9 cellular contexts compared by ENCODE assay signal in genomic region chr4:163331629-163332360, GRCh38. TPM values are rescaled to one million over a fixed set of nuclear protein-coding genes. Genes with fewer than 3 reads are reported as not detected.
DNase-seq lines count a peak whose midpoint lies in the region; ATAC-seq and TF ChIP-seq lines count a peak whose summit lies in the region.
"Had no signal": no experiment of that assay in that cellular context is flagged by ENCODE, and none has a peak within 500 bp of the region (broad histone marks: within the 10 kb centered on the region; RNA-seq: fewer than 3 reads in every experiment).

No MANE protein-coding gene starts in this region.

- TF ChIP-seq EP300 in transverse colon (IDR thresholded peaks at IDR 0.05; ENCODE audit: low read depth): no peak

- peaks cover 0 to 3% (median 0%) of the 10 kb centered on the region in 7 donors for H3K9me3 Mint-ChIP-seq in CD4-positive, CD25-positive, alpha-beta regulatory T cell

- no peak for TF ChIP-seq CTCF in coronary artery (IDR thresholded peaks at IDR 0.05)
- TF ChIP-seq CTCF in lung (IDR thresholded peaks at IDR 0.05; ENCODE audit: control extremely low read depth, extremely low read depth): no peak
- no peak for TF ChIP-seq CTCF in transverse colon (IDR thresholded peaks at IDR 0.05)

- peak overlapping the region in 3 of 4 donors; percentile 10 to 59 (median 20) for H3K4me3 Mint-ChIP-seq in CD4-positive, CD25-positive, alpha-beta regulatory T cell

- 1 to 2% methylated on average over 58 of the region's 58 CpGs for WGBS in lung, 2 donors
- WGBS in transverse colon (ENCODE audit: low coverage in 1 of 2), 2 donors: 2 to 4% methylated on average over 14 to 57 of the region's 58 CpGs

- no peak for TF ChIP-seq POLR2A in transverse colon (IDR thresholded peaks at IDR 0.05)

- intact Hi-C loops in transverse colon (cut with DNase I; ENCODE audit: low total_unique reads): loop anchor here (5.0 kb wide), 1 partner anchor 834 kb away; no protein-coding TSS in a partner anchor

- H3K36me3 ChIP-seq in CD4-positive, CD25-positive, alpha-beta regulatory T cell (ENCODE audit: control insufficient read depth, insufficient read depth, low read length): no peaks in the 10 kb centered on the region
- H3K36me3 ChIP-seq in lung (ENCODE audit: control insufficient read depth in 2 of 2, insufficient read depth in 2 of 2, low read length in 2 of 2) (no peaks in the 10 kb centered on the region), transverse colon (no peaks in the 10 kb centered on the region)

- in situ Hi-C loops in transverse colon (cut with MboI; ENCODE audit: low pct_ligation_motif_present in 1 of 4, low pct_unique_long_range_greater_than_20kb in 1 of 4, low sequenced_read_pairs in 3 of 4): loop anchor here in 3 of 4 donors (10.0 to 25.0 kb wide), 3 partner anchors 217 to 819 kb away; no protein-coding TSS in a partner anchor

- H3K36me3 Mint-ChIP-seq in CD4-positive, CD25-positive, alpha-beta regulatory T cell: no peaks in the 10 kb centered on the region

- peaks cover 28% of the 10 kb centered on the region for H3K27me3 ChIP-seq in CD4-positive, CD25-positive, alpha-beta regulatory T cell (ENCODE audit: control insufficient read depth, insufficient read depth, low read length)
- no peaks in the 10 kb centered on the region for H3K27me3 ChIP-seq in lung (ENCODE audit: control insufficient read depth, insufficient read depth)
- peaks cover 46% of the 10 kb centered on the region for H3K27me3 ChIP-seq in transverse colon

- peaks cover 55% of the 10 kb centered on the region for H3K27me3 Mint-ChIP-seq in CD4-positive, CD25-positive, alpha-beta regulatory T cell

- no peak for ATAC-seq in CD4-positive, CD25-positive, alpha-beta regulatory T cell (ENCODE audit: low read depth in 2 of 2)
- ATAC-seq in lung (ENCODE audit: insufficient read depth, low FRiP score) (peak; percentile 69), HG03439 (IDR thresholded peaks at IDR 0.05; ENCODE audit: unreplicated experiment) (no peak)

- H3K4me3 ChIP-seq in CD4-positive, CD25-positive, alpha-beta regulatory T cell (ENCODE audit: low read depth, low read length): no peak overlapping the region
- peak overlapping the region; percentile 80 for H3K4me3 ChIP-seq in coronary artery
- H3K4me3 ChIP-seq in lung: peak overlapping the region; percentile 59
- H3K4me3 ChIP-seq in transverse colon: peak overlapping the region; percentile 22 to 57 (median 44)

- no peaks in the 10 kb centered on the region for H3K9me3 ChIP-seq in CD4-positive, CD25-positive, alpha-beta regulatory T cell (ENCODE audit: control insufficient read depth in 2 of 2, low read length in 2 of 2)
- peaks cover 0 to 2% of the 10 kb centered on the region in 2 donors for H3K9me3 ChIP-seq in lung (ENCODE audit: control insufficient read depth in 2 of 2, insufficient read depth in 1 of 2, low read length in 1 of 2)
- no peaks in the 10 kb centered on the region for H3K9me3 ChIP-seq in transverse colon

- H3K27ac Mint-ChIP-seq in CD4-positive, CD25-positive, alpha-beta regulatory T cell: no peak overlapping the region

- H3K4me1 ChIP-seq in CD4-positive, CD25-positive, alpha-beta regulatory T cell (ENCODE audit: control insufficient read depth, insufficient read depth, low read length, poor library complexity, severe bottlenecking): peaks cover 7% of the 10 kb centered on the region
- H3K4me1 ChIP-seq in lung (ENCODE audit: control insufficient read depth in 2 of 2, insufficient read depth in 2 of 2, low read length in 2 of 2) (peaks cover 3 to 8% of the 10 kb centered on the region in 2 donors), transverse colon (peaks cover 0 to 14% (median 6%) of the 10 kb centered on the region in 4 donors)

- no peak for DNase-seq in CD4-positive, CD25-positive, alpha-beta regulatory T cell
- DNase-seq in HPDE6-E6E7 (ENCODE audit: extremely low spot score): peak; percentile 32
- no peak for DNase-seq in coronary artery (ENCODE audit: low spot score)
- no peak for DNase-seq in lung (ENCODE audit: low spot score)
- DNase-seq in transverse colon: peak; percentile 13
- no peak for DNase-seq in NCI-H1092 (lab: John Stamatoyannopoulos, UW)
- DNase-seq in SIG-M5 (lab: John Stamatoyannopoulos, UW): no peak

- H3K4me1 Mint-ChIP-seq in CD4-positive, CD25-positive, alpha-beta regulatory T cell: peaks cover 0 to 16% (median 7%) of the 10 kb centered on the region in 4 donors

- H3K27ac ChIP-seq in CD4-positive, CD25-positive, alpha-beta regulatory T cell (ENCODE audit: insufficient read depth, low read length, poor library complexity, severe bottlenecking): no peak overlapping the region
- H3K27ac ChIP-seq in coronary artery: no peak overlapping the region
- H3K27ac ChIP-seq in lung (ENCODE audit: low read depth in 1 of 2, low read length in 1 of 2): no peak overlapping the region
- H3K27ac ChIP-seq in transverse colon: peak overlapping the region in 2 of 4 donors; percentile 31 to 62

RNA-seq across cellular contexts. Expression of gene NPY1R, which starts 0.6 kb away (rescaled TPM):
- not detected for total RNA-seq in CD4-positive, CD25-positive, alpha-beta regulatory T cell
- polyA plus RNA-seq in CD4-positive, CD25-positive, alpha-beta regulatory T cell: not detected
- total RNA-seq in lung: 1 to 10 TPM; 1.0 to 1.3 TPM
- polyA plus RNA-seq in lung: 1 to 10 TPM in 1 of 2 donors, under 1 TPM in 1; 0.07 to 1.7 TPM
- 10 to 100 TPM in 2 of 4 donors, 1 to 10 TPM in 1, under 1 TPM in 1; 0.80 to 19.8 (median 13.7) TPM for total RNA-seq in transverse colon

RNA-seq across cellular contexts. Expression of gene NPY5R, which starts 11.9 kb away (rescaled TPM):
- total RNA-seq in CD4-positive, CD25-positive, alpha-beta regulatory T cell: not detected
- not detected for polyA plus RNA-seq in CD4-positive, CD25-positive, alpha-beta regulatory T cell
- total RNA-seq in lung (under 1 TPM in 1 of 2 donors, not detected in 1; 0.26 TPM), transverse colon (under 1 TPM in 2 of 4 donors, not detected in 2; 0.64 to 0.82 TPM)
- under 1 TPM in 1 of 2 donors, not detected in 1; 0.10 TPM for polyA plus RNA-seq in lung
- total RNA-seq: glomerular endothelial cell had no signal

Comparison
In these comparisons a context has a peak if more than half of its experiments do, and no peak if none do; other contexts are left out.
1. DNase-seq: peak in HPDE6-E6E7 (single experiment) and transverse colon (single experiment); none in CD4-positive, CD25-positive, alpha-beta regulatory T cell (0 of 3), coronary artery (single experiment), lung (single experiment), NCI-H1092 (single experiment) and SIG-M5 (single experiment).